8 cellular contexts compared by ENCODE assay signal in the genomic region with DNA sequence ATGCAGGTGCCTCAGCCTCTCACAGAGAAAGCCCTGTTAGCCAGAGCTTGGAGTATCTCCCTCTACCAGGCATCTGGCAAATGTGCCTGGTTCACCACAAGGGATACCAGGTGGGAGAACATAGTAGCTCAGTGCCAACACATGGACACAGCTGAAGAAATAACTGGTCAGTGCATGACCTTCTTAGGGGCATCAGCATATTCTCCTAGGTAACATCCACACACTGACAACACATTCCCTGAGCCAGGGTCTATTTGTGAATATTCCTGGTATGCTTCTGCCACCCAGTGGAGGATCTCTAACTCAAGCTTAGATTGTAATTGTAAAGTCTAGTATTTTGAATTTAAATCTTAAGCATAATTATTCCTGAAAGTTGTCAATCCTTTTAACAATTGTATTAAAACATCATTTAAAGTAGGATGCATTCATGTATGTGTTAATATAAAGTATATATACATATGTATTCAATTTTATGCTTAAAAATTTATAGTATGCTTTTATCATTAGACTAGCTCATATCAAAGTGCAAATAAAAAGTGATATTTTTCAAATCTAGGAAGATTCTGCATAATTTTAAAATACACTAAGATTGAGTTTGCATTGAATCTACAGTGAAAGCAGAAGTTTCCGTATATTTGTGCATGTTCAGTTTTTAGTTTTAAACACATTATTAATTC. TPM values are rescaled to one million over a fixed set of nuclear protein-coding genes. Genes with fewer than 3 reads are reported as not detected.
DNase-seq lines count a peak whose midpoint lies in the region; TF ChIP-seq lines count a peak whose summit lies in the region.

No MANE protein-coding gene starts in this region.

- no peaks in the 10 kb centered on the region for H3K36me3 Mint-ChIP-seq in progenitor cell of endocrine pancreas (ENCODE audit: insufficient read depth)
- H3K36me3 Mint-ChIP-seq in activated T-cell treated with anti-CD3 and anti-CD28 coated beads, Interleukin-2, amount 50 U/mL, for 24 hours (ENCODE audit: low read depth), result no peaks in the 10 kb centered on the region

- H3K4me1 Mint-ChIP-seq in progenitor cell of endocrine pancreas (ENCODE audit: low read depth), result peaks cover 3% of the 10 kb centered on the region
- no peaks in the 10 kb centered on the region for H3K4me1 Mint-ChIP-seq in activated T-cell treated with anti-CD3 and anti-CD28 coated beads, Interleukin-2, amount 50 U/mL, for 24 hours (ENCODE audit: low read depth)

- H3K4me3 ChIP-seq in foreskin fibroblast (ENCODE audit: low read depth in 1 of 2, low read length in 2 of 2), result no peak overlapping the region

- H3K27ac Mint-ChIP-seq in progenitor cell of endocrine pancreas, result no peak overlapping the region
- no peak overlapping the region for H3K27ac Mint-ChIP-seq in activated T-cell treated with anti-CD3 and anti-CD28 coated beads, Interleukin-2, amount 50 U/mL, for 24 hours

- no peak overlapping the region for H3K4me3 Mint-ChIP-seq in progenitor cell of endocrine pancreas (ENCODE audit: low read depth)
- no peak overlapping the region for H3K4me3 Mint-ChIP-seq in activated T-cell treated with anti-CD3 and anti-CD28 coated beads, Interleukin-2, amount 50 U/mL, for 24 hours

- H3K9me3 Mint-ChIP-seq in progenitor cell of endocrine pancreas (ENCODE audit: low read depth), result peaks cover 5% of the 10 kb centered on the region
- H3K9me3 Mint-ChIP-seq in activated T-cell treated with anti-CD3 and anti-CD28 coated beads, Interleukin-2, amount 50 U/mL, for 24 hours, result no peaks in the 10 kb centered on the region

- no peaks in the 10 kb centered on the region for H3K27me3 Mint-ChIP-seq in progenitor cell of endocrine pancreas
- no peaks in the 10 kb centered on the region for H3K27me3 Mint-ChIP-seq in activated T-cell treated with anti-CD3 and anti-CD28 coated beads, Interleukin-2, amount 50 U/mL, for 24 hours

- peak; percentile 49 for TF ChIP-seq CTCF in foreskin fibroblast (IDR thresholded peaks at IDR 0.05; ENCODE audit: low read depth, low read length)
- TF ChIP-seq CTCF in progenitor cell of endocrine pancreas (IDR thresholded peaks at IDR 0.05; ENCODE audit: unreplicated experiment), result peak; percentile 83

- DNase-seq in stimulated activated CD4-positive, alpha-beta T cell treated with anti-CD3 and anti-CD28 coated beads, Interleukin-15, amount 100 ng/mL, for 24 hours, result peak; percentile 3
- DNase-seq in stimulated activated CD4-positive, alpha-beta T cell treated with anti-CD3 and anti-CD28 coated beads, Interleukin-4, amount 100 ng/mL, for 24 hours, result no peak
- DNase-seq in NCI-H1105 (lab: John Stamatoyannopoulos, UW), result peak; percentile 49
- DNase-seq in SKM-1 (lab: John Stamatoyannopoulos, UW; ENCODE audit: unreplicated experiment), result peak; percentile 17
- peak; percentile 45 to 81 for DNase-seq in foreskin fibroblast
- DNase-seq in progenitor cell of endocrine pancreas (ENCODE audit: low spot score, unreplicated experiment), result peak; percentile 17
- DNase-seq in activated T-cell treated with anti-CD3 and anti-CD28 coated beads, Interleukin-2, amount 50 U/mL, for 24 hours, result no peak
- DNase-seq in activated T-cell treated with anti-CD3 and anti-CD28 coated beads, Interleukin-2, amount 50 U/mL, for 48 hours, result no peak

RNA-seq across cellular contexts. Expression of a gene that starts 45.3 kb away (rescaled TPM):
- total RNA-seq in progenitor cell of endocrine pancreas, result 16.8 and 20.5 TPM in 2 replicates

Comparison
In these comparisons a context has a peak if more than half of its experiments do, and no peak if none do; other contexts are left out.
1. DNase-seq: peak in stimulated activated CD4-positive, alpha-beta T cell treated with anti-CD3 and anti-CD28 coated beads, Interleukin-15, amount 100 ng/mL, for 24 hours (single experiment), NCI-H1105 (single experiment), SKM-1 (single experiment), foreskin fibroblast (2 of 2) and progenitor cell of endocrine pancreas (single experiment); none in stimulated activated CD4-positive, alpha-beta T cell treated with anti-CD3 and anti-CD28 coated beads, Interleukin-4, amount 100 ng/mL, for 24 hours (single experiment), activated T-cell treated with anti-CD3 and anti-CD28 coated beads, Interleukin-2, amount 50 U/mL, for 24 hours (single experiment) and activated T-cell treated with anti-CD3 and anti-CD28 coated beads, Interleukin-2, amount 50 U/mL, for 48 hours (0 of 2).